9 cellular contexts compared by ENCODE assay signal in genomic region chr12:2248901-2249381, GRCh38.
DNase-seq lines count a peak whose midpoint lies in the region; ATAC-seq and TF ChIP-seq lines count a peak whose summit lies in the region.
"Had no signal": no experiment of that assay in that cellular context is flagged by ENCODE, and none has a peak within 500 bp of the region (broad histone marks: within the 10 kb centered on the region; RNA-seq: fewer than 3 reads in every experiment).

No MANE protein-coding gene starts in this region.

- H3K4me3 ChIP-seq in stomach smooth muscle (ENCODE audit: low read length in 2 of 2) = peak overlapping the region; percentile 20 to 44
- H3K4me3 ChIP-seq in Caco-2 (ENCODE audit: low read depth, low read length) = no peak overlapping the region

- peak overlapping the region; percentile 23 for H3K27ac Mint-ChIP-seq in activated CD4-positive, alpha-beta memory T cell treated with anti-CD3 and anti-CD28 coated beads, Interleukin-2, amount 10 ng/mL, durations not matched to agents 7 days and 5 days
- no peak overlapping the region for H3K27ac Mint-ChIP-seq in activated CD4-positive, alpha-beta memory T cell treated with anti-CD3 and anti-CD28 coated beads for 36 hours
- H3K27ac Mint-ChIP-seq in Caco-2 (ENCODE audit: unreplicated experiment) = no peak overlapping the region

- no TSS peak for BruUV-seq in Caco-2 (replicated peaks; lab: Mats Ljungman, UMichigan)

- H3K36me3 Mint-ChIP-seq in activated CD4-positive, alpha-beta memory T cell treated with anti-CD3 and anti-CD28 coated beads, Interleukin-2, amount 10 ng/mL, durations not matched to agents 7 days and 5 days (ENCODE audit: low read depth) = no peaks in the 10 kb centered on the region
- H3K36me3 Mint-ChIP-seq in activated CD4-positive, alpha-beta memory T cell treated with anti-CD3 and anti-CD28 coated beads for 36 hours = no peaks in the 10 kb centered on the region
- H3K36me3 Mint-ChIP-seq in Caco-2 (ENCODE audit: insufficient read depth, unreplicated experiment) = no peaks in the 10 kb centered on the region

- intact Hi-C loops in activated CD4-positive, alpha-beta memory T cell treated with anti-CD3 and anti-CD28 coated beads for 36 hours (cut with micrococcal nuclease) = no loop called here
- intact Hi-C loops in Caco-2 (cut with micrococcal nuclease; ENCODE audit: unreplicated experiment) = no loop called here

- H3K9me3 ChIP-seq in stomach smooth muscle (ENCODE audit: control insufficient read depth in 2 of 2, low read length in 2 of 2) (no peaks in the 10 kb centered on the region), Caco-2 (no peaks in the 10 kb centered on the region)

- CTCF ChIA-PET in activated CD4-positive, alpha-beta memory T cell treated with anti-CD3 and anti-CD28 coated beads, Interleukin-2, amount 10 ng/mL, durations not matched to agents 7 days and 5 days (lab: Charles Lee) = no interaction called here
- CTCF ChIA-PET in activated CD4-positive, alpha-beta memory T cell treated with anti-CD3 and anti-CD28 coated beads for 36 hours (lab: Charles Lee) = no interaction called here
- CTCF ChIA-PET in Caco-2 (lab: Charles Lee) = no interaction called here

- H3K4me3 Mint-ChIP-seq in activated CD4-positive, alpha-beta memory T cell treated with anti-CD3 and anti-CD28 coated beads, Interleukin-2, amount 10 ng/mL, durations not matched to agents 7 days and 5 days = no peak overlapping the region
- no peak overlapping the region for H3K4me3 Mint-ChIP-seq in activated CD4-positive, alpha-beta memory T cell treated with anti-CD3 and anti-CD28 coated beads for 36 hours
- H3K4me3 Mint-ChIP-seq in Caco-2 (ENCODE audit: unreplicated experiment) = no peak overlapping the region

- no peak for DNase-seq in activated CD4-positive, alpha-beta memory T cell treated with anti-CD3 and anti-CD28 coated beads, Interleukin-2, amount 10 ng/mL, durations not matched to agents 7 days and 5 days
- DNase-seq in activated CD4-positive, alpha-beta memory T cell treated with anti-CD3 and anti-CD28 coated beads for 36 hours = no peak
- DNase-seq in RPMI7951 (ENCODE audit: low read depth) (peak; percentile 84), Caco-2 (no peak), occipital lobe (lab: John Stamatoyannopoulos, UW) (no peak), SHP77 (lab: John Stamatoyannopoulos, UW) (no peak)

- H3K27me3 Mint-ChIP-seq in activated CD4-positive, alpha-beta memory T cell treated with anti-CD3 and anti-CD28 coated beads, Interleukin-2, amount 10 ng/mL, durations not matched to agents 7 days and 5 days = peaks cover 3% of the 10 kb centered on the region
- no peaks in the 10 kb centered on the region for H3K27me3 Mint-ChIP-seq in activated CD4-positive, alpha-beta memory T cell treated with anti-CD3 and anti-CD28 coated beads for 36 hours
- peaks cover 11% of the 10 kb centered on the region for H3K27me3 Mint-ChIP-seq in Caco-2 (ENCODE audit: insufficient read depth, unreplicated experiment)

- H3K9me3 Mint-ChIP-seq in activated CD4-positive, alpha-beta memory T cell treated with anti-CD3 and anti-CD28 coated beads, Interleukin-2, amount 10 ng/mL, durations not matched to agents 7 days and 5 days = no peaks in the 10 kb centered on the region
- H3K9me3 Mint-ChIP-seq in activated CD4-positive, alpha-beta memory T cell treated with anti-CD3 and anti-CD28 coated beads for 36 hours = no peaks in the 10 kb centered on the region
- no peaks in the 10 kb centered on the region for H3K9me3 Mint-ChIP-seq in Caco-2 (ENCODE audit: unreplicated experiment)

- no peaks in the 10 kb centered on the region for H3K27me3 ChIP-seq in stomach smooth muscle (ENCODE audit: control insufficient read depth in 1 of 2, insufficient read depth in 2 of 2, low read length in 2 of 2)
- H3K27me3 ChIP-seq in Caco-2 (replicated peaks; ENCODE audit: control insufficient read depth, insufficient read depth, low read length) = no peaks in the 10 kb centered on the region

- ATAC-seq in HG03139 (IDR thresholded peaks at IDR 0.05; ENCODE audit: unreplicated experiment) = peak; percentile 70

- POLR2A ChIA-PET in activated CD4-positive, alpha-beta memory T cell treated with anti-CD3 and anti-CD28 coated beads, Interleukin-2, amount 10 ng/mL, durations not matched to agents 7 days and 5 days (lab: Charles Lee) = no interaction called here
- POLR2A ChIA-PET in activated CD4-positive, alpha-beta memory T cell treated with anti-CD3 and anti-CD28 coated beads for 36 hours (lab: Charles Lee) = no interaction called here
- POLR2A ChIA-PET in Caco-2 (lab: Charles Lee) = no interaction called here

- H3K4me1 ChIP-seq in stomach smooth muscle (ENCODE audit: control insufficient read depth, insufficient read depth, low read length) (peaks cover 61% of the 10 kb centered on the region), Caco-2 (no peaks in the 10 kb centered on the region; the same call in 1 of the 2 replicates)

- H3K27ac ChIP-seq in stomach smooth muscle (ENCODE audit: low read length) = peak overlapping the region; percentile 78
- H3K27ac ChIP-seq: C4-2B had no signal

- H3K36me3 ChIP-seq in stomach smooth muscle (ENCODE audit: control insufficient read depth in 2 of 2, insufficient read depth in 2 of 2, low read length in 2 of 2) (peaks cover 0 to 3% of the 10 kb centered on the region in 2 donors), Caco-2 (ENCODE audit: control insufficient read depth, insufficient read depth, low read length) (no peaks in the 10 kb centered on the region)

- no peaks in the 10 kb centered on the region for H3K4me1 Mint-ChIP-seq in activated CD4-positive, alpha-beta memory T cell treated with anti-CD3 and anti-CD28 coated beads, Interleukin-2, amount 10 ng/mL, durations not matched to agents 7 days and 5 days
- no peaks in the 10 kb centered on the region for H3K4me1 Mint-ChIP-seq in activated CD4-positive, alpha-beta memory T cell treated with anti-CD3 and anti-CD28 coated beads for 36 hours (ENCODE audit: low read depth)
- H3K4me1 Mint-ChIP-seq in Caco-2 (ENCODE audit: low read depth, unreplicated experiment) = peaks cover 7% of the 10 kb centered on the region

- no peak for TF ChIP-seq CTCF in Caco-2 (IDR thresholded peaks at IDR 0.05; ENCODE audit: insufficient read depth in 1 of 2, low read depth in 1 of 2, low read length in 1 of 2, severe bottlenecking in 1 of 2, unreplicated experiment in 1 of 2)

- H3K9ac ChIP-seq in stomach smooth muscle (ENCODE audit: low read length in 2 of 2) = peak overlapping the region; percentile 36 to 75
